ENCODE assay signal across 8 cellular contexts in the genomic region with DNA sequence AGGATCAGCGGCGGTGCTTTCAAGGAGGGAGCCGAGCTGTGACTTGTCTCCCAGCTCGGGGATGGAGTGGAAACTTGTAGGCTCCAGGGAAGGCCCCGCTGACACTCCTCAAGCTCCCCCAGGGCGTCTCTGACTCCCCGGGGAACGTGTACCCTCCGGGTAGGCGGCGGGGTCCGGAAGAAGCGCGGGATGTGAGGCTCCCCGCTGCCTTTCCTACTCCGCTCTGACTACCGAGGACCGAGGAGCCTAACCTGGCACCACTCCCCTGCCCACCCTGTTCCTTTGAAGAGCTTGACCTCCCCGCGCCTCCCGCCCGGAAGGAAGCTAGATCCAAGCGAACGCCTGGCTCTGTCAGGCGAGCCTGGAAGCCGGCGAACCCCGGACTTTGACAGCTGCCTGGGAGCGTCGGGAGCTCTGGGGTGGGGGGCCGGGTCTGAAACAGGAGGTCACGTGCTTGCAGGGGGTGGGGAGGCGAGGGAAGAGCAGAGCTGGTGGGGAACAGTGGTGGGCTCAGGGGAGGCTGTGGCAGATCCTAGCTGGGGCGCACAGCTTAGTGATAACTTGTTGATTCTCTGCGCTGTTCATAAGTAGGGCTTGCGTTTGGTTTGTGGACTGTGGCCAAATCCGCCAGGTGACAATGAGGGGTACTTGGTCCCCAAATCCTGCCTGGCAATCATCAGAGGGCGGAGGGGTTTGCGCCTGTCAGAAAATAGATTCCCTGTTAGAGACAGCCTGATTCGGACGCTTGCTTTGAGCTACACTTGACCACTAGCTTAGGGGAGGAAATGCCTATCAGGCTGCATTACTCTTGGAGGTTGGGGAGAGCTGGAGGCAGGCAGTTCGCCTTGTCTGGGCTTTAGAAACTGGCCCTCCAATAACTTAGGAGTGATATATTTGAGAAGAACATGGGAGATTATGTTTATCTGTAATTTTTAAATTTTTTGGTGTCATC. TPM values are rescaled to one million over a fixed set of nuclear protein-coding genes. Genes with fewer than 3 reads are reported as not detected.
A peak's percentile ranks its signal among the peaks of the same experiment; 100 is the strongest.
DNase-seq lines count a peak whose midpoint lies in the region; ATAC-seq, FAIRE-seq and TF ChIP-seq lines count a peak whose summit lies in the region.

No MANE protein-coding gene starts in this region.

- TF ChIP-seq POLR2A in H1 (IDR thresholded peaks at IDR 0.05; ENCODE audit: control extremely low read depth in 1 of 2, low read depth in 2 of 2, low read length in 2 of 2), result no peak

- no peak for FAIRE-seq in H1 (lab: Jason Lieb, UNC)

- no peaks in the 10 kb centered on the region for H3K9me3 ChIP-seq in H1 (ENCODE audit: insufficient read depth in 2 of 2, low read depth in 1 of 2, low read length in 1 of 2)
- no peaks in the 10 kb centered on the region for H3K9me3 ChIP-seq in muscle layer of colon (ENCODE audit: low read length)

- no peak overlapping the region for H2BK12ac ChIP-seq in H1 (ENCODE audit: low read depth, low read length)

- H3K27me3 ChIP-seq in HL-60 (ENCODE audit: insufficient read depth, poor library complexity, severe bottlenecking), result peaks cover 25% of the 10 kb centered on the region
- H3K27me3 ChIP-seq in H1 (replicated peaks in 1 of 4; ENCODE audit: control insufficient read depth in 3 of 4, extremely low read depth in 1 of 4, insufficient read depth in 3 of 4, low read length in 3 of 4), result peaks cover 14 to 30% (median 24%) of the 10 kb centered on the region in 4 experiments
- H3K27me3 ChIP-seq in muscle layer of colon (ENCODE audit: control insufficient read depth in 1 of 2, insufficient read depth in 2 of 2, low read length in 2 of 2), result peaks cover 9 to 28% of the 10 kb centered on the region in 2 donors

- no peak overlapping the region for H2BK5ac ChIP-seq in H1 (ENCODE audit: low read depth, low read length)

- H3K79me1 ChIP-seq in H1 (ENCODE audit: low read depth, low read length), result no peaks in the 10 kb centered on the region

- H3K4ac ChIP-seq in H1 (replicated peaks; ENCODE audit: insufficient read length, low read depth, low read length), result peak overlapping the region; percentile 14

- CTCF ChIA-PET in H1 (lab: Charles Lee; ENCODE audit: partially characterized antibody), result interaction anchor here (0.6 to 5.7 kb wide), 31 partner anchors 10 to 928 kb away, joined by 3 to 60 read pairs (median 4); no protein-coding TSS in a partner anchor

- peaks cover 3 to 7% (median 5%) of the 10 kb centered on the region in 4 experiments; a peak in 5 of 7 replicates for H3K4me1 ChIP-seq in H1 (replicated peaks in 1 of 4; ENCODE audit: control insufficient read depth in 3 of 4, insufficient read depth in 4 of 4, low read length in 3 of 4)
- peaks cover 14% of the 10 kb centered on the region for H3K4me1 ChIP-seq in muscle layer of colon (ENCODE audit: insufficient read depth, low read length)

- WGBS in H1 (ENCODE audit: extremely low coverage in 1 of 2, insufficient coverage in 1 of 2, insufficient read length in 1 of 2, insufficient replicate concordance in 2 of 2, low coverage in 1 of 2, low lambda C conversion rate in 2 of 2, missing lambda C conversion rate in 1 of 2), 2 experiments, result 14% methylated on average over 34 of the region's 42 CpGs; no CpG with 5 or more reads in 1 of the 2 experiments

- H3K14ac ChIP-seq in H1 (ENCODE audit: insufficient read length), result no peak overlapping the region

- no peak overlapping the region for H2BK20ac ChIP-seq in H1 (ENCODE audit: low read length)

- no peak for ATAC-seq in GM21619 (IDR thresholded peaks at IDR 0.05; ENCODE audit: unreplicated experiment)

- DNase-seq in AG08396 (ENCODE audit: low spot score) (peak; percentile 12), HL-60 (ENCODE audit: low read depth in 1 of 2, low spot score in 1 of 2) (no peak), H1 (ENCODE audit: low read depth in 1 of 2, low spot score in 2 of 2) (peak in 1 of 2 experiments; percentile 64), foreskin melanocyte (no peak), 8988T (no peak)
- no peak for DNase-seq in activated effector memory CD4-positive, alpha-beta T cell treated with anti-CD3 and anti-CD28 coated beads, Interleukin-2, amount 50 U/mL, for 16 hours

- no peak overlapping the region for H2BK120ac ChIP-seq in H1 (replicated peaks; ENCODE audit: low read depth, low read length)

- no peak overlapping the region for H4K5ac ChIP-seq in H1 (ENCODE audit: insufficient read length, low read depth, low read length)

- no peak overlapping the region for H2BK15ac ChIP-seq in H1 (ENCODE audit: low read length)

- H3K18ac ChIP-seq in H1 (ENCODE audit: extremely low read depth, low read length), result no peak overlapping the region

- H3K23ac ChIP-seq in H1 (ENCODE audit: insufficient read length), result no peak overlapping the region

- no peak overlapping the region for H3K56ac ChIP-seq in H1 (replicated peaks; ENCODE audit: insufficient read length, low read depth, low read length)

- TF ChIP-seq CTCF in HL-60 (IDR thresholded peaks at IDR 0.05; ENCODE audit: insufficient read depth, low read length) (no peak), H1 (IDR thresholded peaks at IDR 0.05; ENCODE audit: control extremely low read depth in 1 of 3, insufficient read depth in 1 of 3, low read depth in 1 of 3, low read length in 3 of 3) (no peak)

- peak overlapping the region; percentile 68 to 99 for H3K4me2 ChIP-seq in H1 (ENCODE audit: insufficient read depth in 1 of 2, low read depth in 2 of 2, low read length in 2 of 2)

- H2AK5ac ChIP-seq in H1 (ENCODE audit: low read depth, low read length), result no peak overlapping the region

- POLR2A ChIA-PET in H1 (lab: Charles Lee; ENCODE audit: partially characterized antibody), result no interaction called here

- peaks cover 0 to 4% of the 10 kb centered on the region in 2 experiments for H4K20me1 ChIP-seq in H1 (replicated peaks in 1 of 2; ENCODE audit: control insufficient read depth in 1 of 2, insufficient read depth in 2 of 2, low read length in 2 of 2)

- H2AFZ ChIP-seq in H1 (ENCODE audit: low read length), result no peak overlapping the region

- H3K4me3 ChIP-seq in HL-60 (replicated peaks; ENCODE audit: insufficient read depth, low read length), result peak overlapping the region; percentile 53
- H3K4me3 ChIP-seq in H1 (ENCODE audit: extremely low read depth in 1 of 4, insufficient read depth in 2 of 4, low read depth in 3 of 4, low read length in 4 of 4), result peak overlapping the region; percentile 49 to 83 (median 56)
- peak overlapping the region; percentile 18 to 49 for H3K4me3 ChIP-seq in muscle layer of colon (ENCODE audit: low read depth in 1 of 2, low read length in 2 of 2)

- H4K8ac ChIP-seq in H1 (ENCODE audit: extremely low read depth, insufficient read depth, low read length), result no peak overlapping the region; the same call in 1 of the 2 replicates

- H3K79me2 ChIP-seq in H1 (ENCODE audit: control insufficient read depth in 1 of 2, insufficient read depth in 2 of 2, low read length in 2 of 2), result no peaks in the 10 kb centered on the region

- TF ChIP-seq RAD21 in H1 (IDR thresholded peaks at IDR 0.05 in 1 of 2, conservative IDR thresholded peaks at IDR 0.05 in 1 of 2; ENCODE audit: low read depth in 2 of 2, low read length in 2 of 2), result no peak

- TF ChIP-seq EP300 in H1 (IDR thresholded peaks at IDR 0.05; ENCODE audit: borderline replicate concordance in 1 of 2, low read depth in 2 of 2, low read length in 2 of 2), result no peak

- no peak overlapping the region for H3K9ac ChIP-seq in H1 (replicated peaks in 1 of 4; ENCODE audit: extremely low read depth in 1 of 4, low read depth in 3 of 4, low read length in 3 of 4)
- no peak overlapping the region for H3K9ac ChIP-seq in muscle layer of colon (ENCODE audit: low read length)

- H3K27ac ChIP-seq in HL-60 (replicated peaks) (no peak overlapping the region), H1 (ENCODE audit: low read depth, low read length) (no peak overlapping the region), muscle layer of colon (ENCODE audit: low read depth, low read length) (no peak overlapping the region)

- no peak overlapping the region for H4K91ac ChIP-seq in H1 (replicated peaks; ENCODE audit: insufficient read length, low read length)

- H3K36me3 ChIP-seq in H1 (ENCODE audit: control insufficient read depth in 2 of 4, insufficient read depth in 4 of 4, low read length in 3 of 4), result no peaks in the 10 kb centered on the region
- H3K36me3 ChIP-seq in muscle layer of colon (ENCODE audit: insufficient read depth, low read length), result no peaks in the 10 kb centered on the region

- H3K23me2 ChIP-seq in H1 (ENCODE audit: low read depth, low read length), result peaks cover 11% of the 10 kb centered on the region; the same call in 1 of the 2 replicates

TF ChIP-seq in H1, 55 proteins besides CTCF, POLR2A, EP300 and RAD21:
- peak; percentile 20 for TF ChIP-seq RNF2 (IDR thresholded peaks at IDR 0.05; ENCODE audit: borderline replicate concordance, low read depth, low read length, missing control alignments, poor library complexity, severe bottlenecking)
- peak; percentile 38 to 47; a peak in 1 of 4 replicates for TF ChIP-seq SIN3A (conservative IDR thresholded peaks at IDR 0.05 in 1 of 2, IDR thresholded peaks at IDR 0.05 in 1 of 2; ENCODE audit: low read depth in 1 of 2, low read length in 2 of 2)
- no peak for TF ChIP-seq YY1 (IDR thresholded peaks at IDR 0.05; ENCODE audit: low read depth, low read length)
- TF ChIP-seq RFX5 (IDR thresholded peaks at IDR 0.05; ENCODE audit: borderline replicate concordance, low read depth, low read length), result no peak
- TF ChIP-seq EZH2 (IDR thresholded peaks at IDR 0.05; ENCODE audit: low read depth, low read length, severe bottlenecking), result peak; percentile 68
- no peak for TF ChIP-seq POLR2AphosphoS5 (IDR thresholded peaks at IDR 0.05; ENCODE audit: low read depth, low read length)

RNA-seq across cellular contexts. Expression of gene CLSTN2, which starts 1.2 kb away (rescaled TPM):
- 0.31 and 0.52 TPM in 2 replicates for total RNA-seq in H1 (2021; fragmentation: NEBNext Ultra II Directional; extraction: Animal tissue kit (Norgen Biotek cat#: 25700))
- 0.31 and 0.39 TPM in 2 replicates for polyA plus RNA-seq in H1 (2011; rRNA removed)
- 0.31 TPM for polyA plus RNA-seq in H1 (2011; cell fraction: cytosol; rRNA removed)
- 1.4 TPM for polyA plus RNA-seq in H1 (2011; cell fraction: nucleus; rRNA removed)
- 0.33 to 0.77 TPM (median 0.40 TPM) in 4 replicates for polyA plus RNA-seq in H1 (2012, experiment 1 of 2)
- polyA plus RNA-seq in H1 (2012, experiment 2 of 2), result 0.09 TPM
- polyA plus RNA-seq in H1 (2013, experiment 1 of 2), result 0.28 TPM
- 0.26 TPM for polyA plus RNA-seq in H1 (2013, experiment 2 of 2)
- polyA minus RNA-seq in H1 (2011; rRNA and poly(A)+ RNA removed), result 1.0 and 4.4 TPM in 2 replicates
- 0.37 TPM for polyA minus RNA-seq in H1 (2011; cell fraction: cytosol; rRNA and poly(A)+ RNA removed)
- 1.9 TPM for polyA minus RNA-seq in H1 (2011; cell fraction: nucleus; rRNA and poly(A)+ RNA removed)
